Comparison of ENCODE assay signal across 7 cellular contexts in the genomic region with DNA sequence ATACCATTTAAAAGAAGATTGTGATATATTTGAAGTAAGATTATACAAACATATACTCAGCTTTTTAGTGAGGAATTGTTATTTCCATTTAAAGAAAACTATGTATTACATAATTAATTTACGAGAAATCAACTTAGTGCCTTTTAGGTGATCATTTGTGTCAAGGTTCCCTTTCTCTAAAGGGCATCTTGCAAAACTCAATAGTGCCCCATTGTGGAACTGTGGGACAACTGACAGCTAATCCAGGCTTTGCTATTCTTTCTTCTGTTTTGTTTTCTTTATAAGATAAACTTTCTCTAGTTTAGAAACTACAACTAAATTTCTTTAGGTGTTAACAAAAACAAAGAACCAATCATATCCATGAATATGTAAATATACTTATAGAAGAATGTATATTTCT. TPM values are rescaled to one million over a fixed set of nuclear protein-coding genes. Genes with fewer than 3 reads are reported as not detected.
A peak's percentile ranks its signal among the peaks of the same experiment; 100 is the strongest.
DNase-seq lines count a peak whose midpoint lies in the region; ATAC-seq, FAIRE-seq and TF ChIP-seq lines count a peak whose summit lies in the region.

No MANE protein-coding gene starts in this region.

- no peaks in the 10 kb centered on the region for H3K9me3 ChIP-seq in H1 (ENCODE audit: insufficient read depth in 2 of 2, low read depth in 1 of 2, low read length in 1 of 2)
- no peaks in the 10 kb centered on the region for H3K9me3 ChIP-seq in CD8-positive, alpha-beta memory T cell (ENCODE audit: low read length)

- no peaks in the 10 kb centered on the region for H3K36me3 ChIP-seq in H1 (ENCODE audit: control insufficient read depth in 2 of 4, insufficient read depth in 4 of 4, low read length in 3 of 4)
- H3K36me3 ChIP-seq in CD8-positive, alpha-beta memory T cell (ENCODE audit: insufficient read depth, low read length): no peaks in the 10 kb centered on the region

- H3K56ac ChIP-seq in H1 (replicated peaks; ENCODE audit: insufficient read length, low read depth, low read length): no peak overlapping the region

- H2BK15ac ChIP-seq in H1 (ENCODE audit: low read length): no peak overlapping the region

- peaks cover 9 to 52% of the 10 kb centered on the region in 2 donors for H3K27me3 Mint-ChIP-seq in CD8-positive, alpha-beta memory T cell
- H3K27me3 Mint-ChIP-seq in natural killer cell treated with Interleukin-12 subunit alpha and Interleukin-12 subunit beta and Interleukin-15 and Interleukin-18, amount 100 ng/mL, for 72 hours: peaks cover 10 to 54% of the 10 kb centered on the region in 2 donors

- no peak overlapping the region for H3K4me3 Mint-ChIP-seq in CD8-positive, alpha-beta memory T cell
- no peak overlapping the region for H3K4me3 Mint-ChIP-seq in natural killer cell treated with Interleukin-12 subunit alpha and Interleukin-12 subunit beta and Interleukin-15 and Interleukin-18, amount 100 ng/mL, for 72 hours

- H3K36me3 Mint-ChIP-seq in CD8-positive, alpha-beta memory T cell: no peaks in the 10 kb centered on the region
- no peaks in the 10 kb centered on the region for H3K36me3 Mint-ChIP-seq in natural killer cell treated with Interleukin-12 subunit alpha and Interleukin-12 subunit beta and Interleukin-15 and Interleukin-18, amount 100 ng/mL, for 72 hours

- in situ Hi-C loops in GM13977 (cut with MboI; ENCODE audit: low pct_unique_long_range_greater_than_20kb, low sequenced_read_pairs, unreplicated experiment): loop anchor here (25.0 kb wide), 1 partner anchor 310 kb away; a partner anchor contains a TSS

- H4K91ac ChIP-seq in H1 (replicated peaks; ENCODE audit: insufficient read length, low read length): no peak overlapping the region

- H3K23ac ChIP-seq in H1 (ENCODE audit: insufficient read length): no peak overlapping the region

- peaks cover 0 to 2% (median 0%) of the 10 kb centered on the region in 5 donors for H3K9me3 Mint-ChIP-seq in CD8-positive, alpha-beta memory T cell
- H3K9me3 Mint-ChIP-seq in natural killer cell treated with Interleukin-12 subunit alpha and Interleukin-12 subunit beta and Interleukin-15 and Interleukin-18, amount 100 ng/mL, for 72 hours: no peaks in the 10 kb centered on the region

- H2BK20ac ChIP-seq in H1 (ENCODE audit: low read length): no peak overlapping the region

- H3K27me3 ChIP-seq in H1 (replicated peaks in 1 of 4; ENCODE audit: control insufficient read depth in 3 of 4, extremely low read depth in 1 of 4, insufficient read depth in 3 of 4, low read length in 3 of 4): no peaks in the 10 kb centered on the region
- H3K27me3 ChIP-seq in CD8-positive, alpha-beta memory T cell (ENCODE audit: insufficient read depth, low read length, poor library complexity, severe bottlenecking): no peaks in the 10 kb centered on the region

- no peak overlapping the region for H3K4me2 ChIP-seq in H1 (ENCODE audit: insufficient read depth in 1 of 2, low read depth in 2 of 2, low read length in 2 of 2)

- H3K4me1 ChIP-seq in H1 (replicated peaks in 1 of 4; ENCODE audit: control insufficient read depth in 3 of 4, insufficient read depth in 4 of 4, low read length in 3 of 4): peaks cover 0 to 9% (median 3%) of the 10 kb centered on the region in 4 experiments; a peak in 2 of 7 replicates
- no peaks in the 10 kb centered on the region for H3K4me1 ChIP-seq in CD8-positive, alpha-beta memory T cell (ENCODE audit: insufficient read depth, low read length)

- no peak overlapping the region for H2AK5ac ChIP-seq in H1 (ENCODE audit: low read depth, low read length)

- H3K23me2 ChIP-seq in H1 (ENCODE audit: low read depth, low read length): no peaks in the 10 kb centered on the region

- peaks cover under 1 to 4% (median under 1%) of the 10 kb centered on the region in 3 donors for H3K4me1 Mint-ChIP-seq in CD8-positive, alpha-beta memory T cell
- peaks cover 5% of the 10 kb centered on the region in 2 donors for H3K4me1 Mint-ChIP-seq in natural killer cell treated with Interleukin-12 subunit alpha and Interleukin-12 subunit beta and Interleukin-15 and Interleukin-18, amount 100 ng/mL, for 72 hours (ENCODE audit: low read depth in 2 of 2)

- CTCF ChIA-PET in H1 (lab: Charles Lee; ENCODE audit: partially characterized antibody): interaction anchor here (0.7 to 3.5 kb wide), 20 partner anchors 8 to 337 kb away, joined by 3 to 11 read pairs (median 4); no protein-coding TSS in a partner anchor
- CTCF ChIA-PET in CD8-positive, alpha-beta memory T cell (lab: Charles Lee): no interaction called here

- no peak overlapping the region for H3K18ac ChIP-seq in H1 (ENCODE audit: extremely low read depth, low read length)

- TF ChIP-seq RAD21 in H1 (IDR thresholded peaks at IDR 0.05 in 1 of 2, conservative IDR thresholded peaks at IDR 0.05 in 1 of 2; ENCODE audit: low read depth in 2 of 2, low read length in 2 of 2): peak; percentile 73 to 75

- H3K27ac Mint-ChIP-seq in CD8-positive, alpha-beta memory T cell: no peak overlapping the region
- no peak overlapping the region for H3K27ac Mint-ChIP-seq in natural killer cell treated with Interleukin-12 subunit alpha and Interleukin-12 subunit beta and Interleukin-15 and Interleukin-18, amount 100 ng/mL, for 72 hours

- no peak for ATAC-seq in natural killer cell treated with Interleukin-12 subunit alpha and Interleukin-12 subunit beta and Interleukin-15 and Interleukin-18, amount 100 ng/mL, for 72 hours

- no peaks in the 10 kb centered on the region for H4K20me1 ChIP-seq in H1 (replicated peaks in 1 of 2; ENCODE audit: control insufficient read depth in 1 of 2, insufficient read depth in 2 of 2, low read length in 2 of 2)

- no peak overlapping the region for H3K9ac ChIP-seq in H1 (replicated peaks in 1 of 4; ENCODE audit: extremely low read depth in 1 of 4, low read depth in 3 of 4, low read length in 3 of 4)

- DNase-seq in GM13977 (ENCODE audit: low spot score) (no peak), NCI-H226 (peak; percentile 11), H1 (ENCODE audit: low read depth in 1 of 2, low spot score in 2 of 2) (no peak), pons (ENCODE audit: low spot score) (peak; percentile 49)
- DNase-seq in CD8-positive, alpha-beta memory T cell: no peak
- no peak for DNase-seq in stimulated activated CD8-positive, alpha-beta memory T cell treated with anti-CD3 and anti-CD28 coated beads, Interleukin-4, amount 100 ng/mL, for 48 hours
- no peak for DNase-seq in natural killer cell treated with Interleukin-12 subunit alpha and Interleukin-12 subunit beta and Interleukin-15 and Interleukin-18, amount 100 ng/mL, for 72 hours (ENCODE audit: low spot score)

- H3K79me1 ChIP-seq in H1 (ENCODE audit: low read depth, low read length): no peaks in the 10 kb centered on the region

- no peak overlapping the region for H4K8ac ChIP-seq in H1 (ENCODE audit: extremely low read depth, insufficient read depth, low read length)

- H3K4me3 ChIP-seq in H1 (ENCODE audit: extremely low read depth in 1 of 4, insufficient read depth in 2 of 4, low read depth in 3 of 4, low read length in 4 of 4): no peak overlapping the region
- no peak overlapping the region for H3K4me3 ChIP-seq in CD8-positive, alpha-beta memory T cell (ENCODE audit: low read length)

- no peak overlapping the region for H4K5ac ChIP-seq in H1 (ENCODE audit: insufficient read length, low read depth, low read length)

- H3K79me2 ChIP-seq in H1 (ENCODE audit: control insufficient read depth in 1 of 2, insufficient read depth in 2 of 2, low read length in 2 of 2): no peaks in the 10 kb centered on the region

- 84% methylated on average over 1 of the region's 1 CpG; no CpG with 5 or more reads in 1 of the 2 experiments for WGBS in H1 (ENCODE audit: extremely low coverage in 1 of 2, insufficient coverage in 1 of 2, insufficient read length in 1 of 2, insufficient replicate concordance in 2 of 2, low coverage in 1 of 2, low lambda C conversion rate in 2 of 2, missing lambda C conversion rate in 1 of 2), 2 experiments

- TF ChIP-seq CTCF in GM13977 (IDR thresholded peaks at IDR 0.05; ENCODE audit: extremely low read depth, insufficient read depth, missing control alignments) (peak; percentile 22), H1 (IDR thresholded peaks at IDR 0.05; ENCODE audit: control extremely low read depth in 1 of 3, insufficient read depth in 1 of 3, low read depth in 1 of 3, low read length in 3 of 3) (peak in 2 of 3 experiments; percentile 48 to 54; a peak in 3 of 4 replicates)

- POLR2A ChIA-PET in H1 (lab: Charles Lee; ENCODE audit: partially characterized antibody): no interaction called here
- POLR2A ChIA-PET in CD8-positive, alpha-beta memory T cell (lab: Charles Lee): no interaction called here

- H2BK5ac ChIP-seq in H1 (ENCODE audit: low read depth, low read length): no peak overlapping the region

- H3K14ac ChIP-seq in H1 (ENCODE audit: insufficient read length): no peak overlapping the region

- no peak for TF ChIP-seq POLR2A in H1 (IDR thresholded peaks at IDR 0.05; ENCODE audit: control extremely low read depth in 1 of 2, low read depth in 2 of 2, low read length in 2 of 2)

- H3K4ac ChIP-seq in H1 (replicated peaks; ENCODE audit: insufficient read length, low read depth, low read length): no peak overlapping the region

- H2AFZ ChIP-seq in H1 (ENCODE audit: low read length): no peak overlapping the region

- H2BK12ac ChIP-seq in H1 (ENCODE audit: low read depth, low read length): no peak overlapping the region

- H3K27ac ChIP-seq in H1 (ENCODE audit: low read depth, low read length): no peak overlapping the region
- H3K27ac ChIP-seq in CD8-positive, alpha-beta memory T cell (ENCODE audit: low read depth, low read length): no peak overlapping the region

- H2BK120ac ChIP-seq in H1 (replicated peaks; ENCODE audit: low read depth, low read length): no peak overlapping the region

- TF ChIP-seq EP300 in H1 (IDR thresholded peaks at IDR 0.05; ENCODE audit: borderline replicate concordance in 1 of 2, low read depth in 2 of 2, low read length in 2 of 2): no peak

- FAIRE-seq in H1 (lab: Jason Lieb, UNC): peak; percentile 45

TF ChIP-seq in H1, 55 proteins besides CTCF, POLR2A, EP300 and RAD21 (continues in another document):
- no peak for TF ChIP-seq JUN (IDR thresholded peaks at IDR 0.05; ENCODE audit: low read depth, low read length)
- no peak for TF ChIP-seq GABPA (IDR thresholded peaks at IDR 0.05; ENCODE audit: borderline replicate concordance, insufficient read depth, low read length)
- TF ChIP-seq RXRA (IDR thresholded peaks at IDR 0.05; ENCODE audit: insufficient read depth, low read depth, low read length): no peak

RNA-seq across cellular contexts. Expression of a gene that starts 24.3 kb away (rescaled TPM):
- total RNA-seq in H1 (2021; fragmentation: NEBNext Ultra II Directional; extraction: Animal tissue kit (Norgen Biotek cat#: 25700)): not detected in 2 replicates
- polyA plus RNA-seq in H1 (2011; rRNA removed): 0.03 TPM in 1 of 2 replicates, not detected in the other
- not detected for polyA plus RNA-seq in H1 (2011; cell fraction: cytosol; rRNA removed)
- not detected for polyA plus RNA-seq in H1 (2011; cell fraction: nucleus; rRNA removed)
- not detected in 4 replicates for polyA plus RNA-seq in H1 (2012, experiment 1 of 2)
- not detected for polyA plus RNA-seq in H1 (2012, experiment 2 of 2)
- 0.08 TPM for polyA plus RNA-seq in H1 (2013, experiment 1 of 2)
- polyA plus RNA-seq in H1 (2013, experiment 2 of 2): 0.11 TPM
- not detected in 2 replicates for polyA minus RNA-seq in H1 (2011; rRNA and poly(A)+ RNA removed)
- not detected for polyA minus RNA-seq in H1 (2011; cell fraction: cytosol; rRNA and poly(A)+ RNA removed)
- polyA minus RNA-seq in H1 (2011; cell fraction: nucleus; rRNA and poly(A)+ RNA removed): not detected
- total RNA-seq in CD8-positive, alpha-beta memory T cell: not detected
- polyA plus RNA-seq in CD8-positive, alpha-beta memory T cell: 0.08 TPM
- total RNA-seq in natural killer cell treated with Interleukin-12 subunit alpha and Interleukin-12 subunit beta and Interleukin-15 and Interleukin-18, amount 100 ng/mL, for 72 hours: not detected

Comparison
In these comparisons a context has a peak if more than half of its experiments do, and no peak if none do; other contexts are left out.
1. DNase-seq: peak in NCI-H226 (single experiment) and pons (single experiment); none in GM13977 (single experiment), H1 (0 of 2), CD8-positive, alpha-beta memory T cell (0 of 5), stimulated activated CD8-positive, alpha-beta memory T cell treated with anti-CD3 and anti-CD28 coated beads, Interleukin-4, amount 100 ng/mL, for 48 hours (single experiment) and natural killer cell treated with Interleukin-12 subunit alpha and Interleukin-12 subunit beta and Interleukin-15 and Interleukin-18, amount 100 ng/mL, for 72 hours (single experiment).